In genomic region chr10:6044060-6044459, GRCh38 we compare ENCODE assay signal across 1 cellular context.
TF ChIP-seq lines count a peak whose summit lies in the region.

No MANE protein-coding gene starts in this region.

TF ChIP-seq in GM12878, 131 proteins besides CTCF, POLR2A, EP300 and RAD21:
- TF ChIP-seq STAT3 (IDR thresholded peaks at IDR 0.05; ENCODE audit: low read depth, low read length): no peak
- no peak for TF ChIP-seq PRDM15 (CRISPR knock-in tag; IDR thresholded peaks at IDR 0.05)
- TF ChIP-seq HDAC6 (IDR thresholded peaks at IDR 0.05; ENCODE audit: unreplicated experiment): no peak
- no peak for TF ChIP-seq ESRRA (IDR thresholded peaks at IDR 0.05; ENCODE audit: low read length)
- no peak for TF ChIP-seq NR2C2 (IDR thresholded peaks at IDR 0.05; ENCODE audit: borderline replicate concordance, control insufficient read depth, insufficient read length, low read depth)
- no peak for TF ChIP-seq CEBPB (IDR thresholded peaks at IDR 0.05; ENCODE audit: borderline replicate concordance in 1 of 2, low read depth in 2 of 2, low read length in 2 of 2)
TF ChIP-seq in GM12878: peak in this region for 0.
